Comparison of ENCODE assay signal across 2 cellular contexts in the genomic region with DNA sequence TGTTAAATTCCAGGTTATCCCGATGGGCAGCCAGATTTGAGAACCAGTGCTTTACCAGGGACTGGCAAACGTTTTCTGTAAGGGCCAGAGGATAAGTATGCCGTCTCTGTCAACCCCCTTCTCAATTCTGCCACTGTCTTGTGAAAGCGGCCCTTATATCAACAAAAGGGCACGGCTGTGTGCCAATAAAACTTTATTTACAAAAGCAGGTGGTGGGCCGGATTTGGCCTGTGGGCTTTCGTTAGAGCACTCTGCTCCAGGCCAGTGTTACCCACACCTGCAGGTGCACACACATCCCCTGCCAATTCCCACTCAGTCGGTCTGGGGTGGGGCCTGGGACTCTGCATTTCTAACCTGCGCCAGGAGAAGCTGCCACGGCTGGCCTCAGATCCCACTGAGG.
A peak's percentile ranks its signal among the peaks of the same experiment; 100 is the strongest.
TF ChIP-seq lines count a peak whose summit lies in the region.

No MANE protein-coding gene starts in this region.

TF ChIP-seq in HepG2, 621 proteins besides CTCF, POLR2A, EP300 and RAD21 (continued from another document):
- TF ChIP-seq NBN (conservative IDR thresholded peaks at IDR 0.05) (no peak), FOXK1 (CRISPR knock-in tag; IDR thresholded peaks at IDR 0.05; ENCODE audit: borderline replicate concordance, low read depth) (no peak), ERF (CRISPR knock-in tag; IDR thresholded peaks at IDR 0.05) (no peak), ZBTB40 (IDR thresholded peaks at IDR 0.05) (peak; percentile 65), ZBTB40 (CRISPR knock-in tag; IDR thresholded peaks at IDR 0.05) (peak; percentile 98)

TF ChIP-seq in GM12878, 131 proteins besides CTCF, POLR2A, EP300 and RAD21 (continued from another document):
- peak; percentile 86 for TF ChIP-seq ZBTB40 (IDR thresholded peaks at IDR 0.05; ENCODE audit: borderline replicate concordance)
